8 cellular contexts compared by ENCODE assay signal in the genomic region with DNA sequence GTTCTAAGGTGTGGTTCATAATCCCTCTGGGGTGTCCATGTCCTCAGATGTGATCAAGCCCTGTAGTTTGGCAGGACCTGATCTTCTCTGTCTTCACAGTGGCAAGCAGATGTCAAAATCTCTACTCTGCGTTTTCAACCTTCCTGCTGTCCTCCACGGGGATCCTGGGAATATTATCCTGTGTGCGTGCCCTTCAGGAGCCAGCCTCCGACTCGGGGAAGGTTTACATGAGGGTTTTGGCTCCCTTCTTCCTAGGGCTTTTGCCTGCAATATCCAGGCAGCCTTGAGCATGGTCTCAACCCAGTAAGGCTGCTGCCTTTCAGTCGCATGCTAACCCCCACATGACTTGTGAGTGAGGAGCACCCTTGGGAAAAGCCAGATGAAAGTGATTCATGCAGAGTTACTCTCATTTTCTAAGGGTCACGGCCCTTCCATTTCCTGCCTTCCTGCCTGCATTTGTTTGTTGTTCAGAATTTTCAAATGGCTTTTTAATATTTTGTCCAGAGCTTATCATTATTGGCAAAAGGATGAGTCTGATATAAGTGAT.
DNase-seq lines count a peak whose midpoint lies in the region; ATAC-seq and TF ChIP-seq lines count a peak whose summit lies in the region.

No MANE protein-coding gene starts in this region.

- H3K9me2 ChIP-seq in HCT116 (ENCODE audit: insufficient read depth) = no peaks in the 10 kb centered on the region

- H3K27me3 Mint-ChIP-seq in activated CD8-positive, alpha-beta T cell treated with anti-CD3 and anti-CD28 coated beads, Interleukin-2, amount 10 ng/mL, durations not matched to agents 7 days and 5 days (ENCODE audit: low read depth) = no peaks in the 10 kb centered on the region

- RAD21 ChIA-PET in HCT116 (lab: Charles Lee; ENCODE audit: low non-redundant PET in 1 of 2, low total read pairs in 2 of 2, uncharacterized antibody in 2 of 2, unreplicated experiment in 2 of 2) = no interaction called here

- H3K36me3 ChIP-seq in HCT116 (ENCODE audit: control insufficient read depth in 1 of 2, insufficient read depth in 2 of 2, low read length in 2 of 2) (peaks cover 0 to 4% of the 10 kb centered on the region in 2 experiments; a peak in 1 of 4 replicates), left ventricle myocardium inferior (no peaks in the 10 kb centered on the region), stomach (no peaks in the 10 kb centered on the region)

- H3K4me1 ChIP-seq in HCT116 (ENCODE audit: control insufficient read depth in 1 of 2, insufficient read depth in 2 of 2, low read length in 2 of 2) (peaks cover 49 to 63% of the 10 kb centered on the region in 2 experiments), left ventricle myocardium inferior (peaks cover 45% of the 10 kb centered on the region), stomach (peaks cover 17 to 57% (median 31%) of the 10 kb centered on the region in 4 donors)

- peak overlapping the region; percentile 80 for H3K4me2 ChIP-seq in HCT116 (ENCODE audit: low read length)

- intact Hi-C loops in HCT116 (cut with micrococcal nuclease) = no loop called here
- intact Hi-C loops in left ventricle myocardium inferior (cut with micrococcal nuclease) = no loop called here
- intact Hi-C loops in stomach (cut with DNase I; ENCODE audit: low total_unique reads) = no loop called here

- no peak overlapping the region for H2AFZ ChIP-seq in HCT116 (ENCODE audit: low read depth, low read length, poor library complexity, severe bottlenecking)

- peak; percentile 90 for DNase-seq in AG20443 (ENCODE audit: low spot score)
- peak; percentile 24 for DNase-seq in HCT116 (ENCODE audit: low read depth, low spot score)
- DNase-seq in activated CD8-positive, alpha-beta T cell treated with anti-CD3 and anti-CD28 coated beads, Interleukin-2, amount 10 ng/mL, durations not matched to agents 7 days and 5 days = no peak
- no peak for DNase-seq in left ventricle myocardium inferior
- no peak for DNase-seq in stomach
- DNase-seq in NCI-H128 (lab: John Stamatoyannopoulos, UW; ENCODE audit: unreplicated experiment) = no peak
- DNase-seq in GF-D8 (lab: John Stamatoyannopoulos, UW) = no peak
- DNase-seq in NCI-H1105 treated with DMSO at 0.1 percent for 48 hours (lab: John Stamatoyannopoulos, UW) = no peak

- H3K4me3 ChIP-seq in HCT116 (replicated peaks in 1 of 2; ENCODE audit: low read depth in 1 of 2, low read length in 2 of 2) (peak overlapping the region; percentile 6 to 34; a peak in 3 of 4 replicates), left ventricle myocardium inferior (no peak overlapping the region), stomach (no peak overlapping the region)

- H3K27ac ChIP-seq in HCT116 (ENCODE audit: low read depth, low read length) = peak overlapping the region; percentile 89
- H3K27ac ChIP-seq in left ventricle myocardium inferior (replicated peaks) = peak overlapping the region; percentile 64
- H3K27ac ChIP-seq in stomach = peak overlapping the region in 3 of 5 donors; percentile 36 to 60 (median 38)

- CTCF ChIA-PET in HCT116 (lab: Charles Lee) = no interaction called here
- CTCF ChIA-PET in activated CD8-positive, alpha-beta T cell treated with anti-CD3 and anti-CD28 coated beads, Interleukin-2, amount 10 ng/mL, durations not matched to agents 7 days and 5 days (lab: Charles Lee) = interaction anchor here (0.8 to 3.6 kb wide), 12 partner anchors 8 to 149 kb away, joined by 3 to 44 read pairs (median 4); no protein-coding TSS in a partner anchor

- 66 to 84% (median 71%) methylated on average over 7 of the region's 7 CpGs for WGBS in stomach, 5 donors

- POLR2A ChIA-PET in HCT116 (lab: Charles Lee) = no interaction called here
- POLR2A ChIA-PET in activated CD8-positive, alpha-beta T cell treated with anti-CD3 and anti-CD28 coated beads, Interleukin-2, amount 10 ng/mL, durations not matched to agents 7 days and 5 days (lab: Charles Lee) = interaction anchor here (0.7 to 3.7 kb wide), 10 partner anchors 8 to 335 kb away, joined by 3 to 41 read pairs (median 5); no protein-coding TSS in a partner anchor

- peak; percentile 45 for ATAC-seq in HCT116
- peak; percentile 25 for ATAC-seq in activated CD8-positive, alpha-beta T cell treated with anti-CD3 and anti-CD28 coated beads, Interleukin-2, amount 10 ng/mL, durations not matched to agents 7 days and 5 days

- peak overlapping the region; percentile 56 for H3K9ac ChIP-seq in HCT116 (ENCODE audit: low read length)

- H4K20me1 ChIP-seq in HCT116 (ENCODE audit: insufficient read depth) = no peaks in the 10 kb centered on the region

- TF ChIP-seq CTCF in HCT116 (IDR thresholded peaks at IDR 0.05 in 2 of 3, conservative IDR thresholded peaks at IDR 0.05 in 1 of 3; ENCODE audit: borderline replicate concordance in 1 of 3, insufficient read depth in 1 of 3, low read depth in 2 of 3, low read length in 2 of 3) (no peak), left ventricle myocardium inferior (IDR thresholded peaks at IDR 0.05; ENCODE audit: borderline replicate concordance) (no peak), stomach (IDR thresholded peaks at IDR 0.05) (no peak)

- peak; percentile 25; the same call in 1 of the 2 replicates for TF ChIP-seq RAD21 in HCT116 (IDR thresholded peaks at IDR 0.05; ENCODE audit: low read depth)

- H3K27ac Mint-ChIP-seq in activated CD8-positive, alpha-beta T cell treated with anti-CD3 and anti-CD28 coated beads, Interleukin-2, amount 10 ng/mL, durations not matched to agents 7 days and 5 days = peak overlapping the region; percentile 97

- TF ChIP-seq POLR2A in HCT116 (IDR thresholded peaks at IDR 0.05; ENCODE audit: borderline replicate concordance, extremely low read depth, insufficient read depth, insufficient read length) = no peak
- TF ChIP-seq POLR2A in stomach (IDR thresholded peaks at IDR 0.05) = no peak

- H3K4me1 Mint-ChIP-seq in activated CD8-positive, alpha-beta T cell treated with anti-CD3 and anti-CD28 coated beads, Interleukin-2, amount 10 ng/mL, durations not matched to agents 7 days and 5 days (ENCODE audit: low read depth) = peaks cover 92% of the 10 kb centered on the region

- H3K4me3 Mint-ChIP-seq in activated CD8-positive, alpha-beta T cell treated with anti-CD3 and anti-CD28 coated beads, Interleukin-2, amount 10 ng/mL, durations not matched to agents 7 days and 5 days = peak overlapping the region; percentile 71

- peaks cover 14% of the 10 kb centered on the region; the same call in 1 of the 2 replicates for H3K79me2 ChIP-seq in HCT116 (ENCODE audit: insufficient read depth, low read length)

- no peak for TF ChIP-seq EP300 in stomach (IDR thresholded peaks at IDR 0.05)

- peaks cover 4% of the 10 kb centered on the region for H3K9me3 Mint-ChIP-seq in activated CD8-positive, alpha-beta T cell treated with anti-CD3 and anti-CD28 coated beads, Interleukin-2, amount 10 ng/mL, durations not matched to agents 7 days and 5 days (ENCODE audit: insufficient read depth)

- H3K9me3 ChIP-seq in HCT116 (ENCODE audit: control insufficient read depth in 1 of 2, insufficient read depth in 1 of 2, low read depth in 1 of 2, low read length in 2 of 2) (peaks cover 0 to 8% of the 10 kb centered on the region in 2 experiments; a peak in 1 of 4 replicates), left ventricle myocardium inferior (replicated peaks) (no peaks in the 10 kb centered on the region), stomach (no peaks in the 10 kb centered on the region)

- no TSS peak for BruUV-seq in HCT116 (replicated peaks; lab: Mats Ljungman, UMichigan)

- H3K27me3 ChIP-seq in HCT116 (ENCODE audit: insufficient read depth, low read length) (no peaks in the 10 kb centered on the region), left ventricle myocardium inferior (ENCODE audit: low read depth) (no peaks in the 10 kb centered on the region), stomach (no peaks in the 10 kb centered on the region)

- H3K36me3 Mint-ChIP-seq in activated CD8-positive, alpha-beta T cell treated with anti-CD3 and anti-CD28 coated beads, Interleukin-2, amount 10 ng/mL, durations not matched to agents 7 days and 5 days (ENCODE audit: low read depth) = peaks cover 59% of the 10 kb centered on the region

TF ChIP-seq in HCT116, 20 proteins besides CTCF, POLR2A, EP300 and RAD21:
- no peak for TF ChIP-seq EZH2phosphoT487 (IDR thresholded peaks at IDR 0.05; ENCODE audit: borderline replicate concordance)
- TF ChIP-seq ZFX (IDR thresholded peaks at IDR 0.05) = no peak
- TF ChIP-seq, protein P1, sequence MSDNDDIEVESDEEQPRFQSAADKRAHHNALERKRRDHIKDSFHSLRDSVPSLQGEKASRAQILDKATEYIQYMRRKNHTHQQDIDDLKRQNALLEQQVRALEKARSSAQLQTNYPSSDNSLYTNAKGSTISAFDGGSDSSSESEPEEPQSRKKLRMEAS (IDR thresholded peaks at IDR 0.05) = peak; percentile 79
- peak; percentile 19; the same call in 1 of the 2 replicates for TF ChIP-seq POLR2AphosphoS5 (IDR thresholded peaks at IDR 0.05; ENCODE audit: low read depth, low read length)
- no peak for TF ChIP-seq SIN3A (IDR thresholded peaks at IDR 0.05; ENCODE audit: low read depth)
- peak; percentile 61 for TF ChIP-seq TCF7L2 (IDR thresholded peaks at IDR 0.05; ENCODE audit: borderline replicate concordance, extremely low read depth, insufficient read depth, insufficient read length)
- peak; percentile 61; the same call in 1 of the 2 replicates for TF ChIP-seq SP1 (IDR thresholded peaks at IDR 0.05; ENCODE audit: low read depth)
- peak; percentile 46; the same call in 1 of the 2 replicates for TF ChIP-seq JUND (IDR thresholded peaks at IDR 0.05)
- TF ChIP-seq SRF (IDR thresholded peaks at IDR 0.05; ENCODE audit: low read depth) = no peak
- TF ChIP-seq YY1 (IDR thresholded peaks at IDR 0.05; ENCODE audit: extremely low read depth, insufficient replicate concordance, low read depth, low read length) = no peak
- 0 out of 2 replicates have a peak, but pooled peaks have one; percentile 56 for TF ChIP-seq CBX3 (IDR thresholded peaks at IDR 0.05; ENCODE audit: low read depth)
- peak; percentile 52 for TF ChIP-seq FOSL1 (IDR thresholded peaks at IDR 0.05; ENCODE audit: low read depth)

Comparison
In these comparisons a context has a peak if more than half of its experiments do, and no peak if none do; other contexts are left out.
1. DNase-seq: peak in AG20443 (single experiment) and HCT116 (single experiment); none in activated CD8-positive, alpha-beta T cell treated with anti-CD3 and anti-CD28 coated beads, Interleukin-2, amount 10 ng/mL, durations not matched to agents 7 days and 5 days (single experiment), left ventricle myocardium inferior (single experiment), stomach (single experiment), NCI-H128 (single experiment), GF-D8 (single experiment) and NCI-H1105 treated with DMSO at 0.1 percent for 48 hours (single experiment).
2. H3K27ac ChIP-seq: peak in every context shown above with its lines; median percentile 89 in HCT116; 64 in left ventricle myocardium inferior; 38 in stomach.
3. H3K4me3 ChIP-seq: peak in HCT116 (2 of 2); none in left ventricle myocardium inferior (single experiment) and stomach (0 of 4).